ENCODE assay signal across 19 cellular contexts in the genomic region with DNA sequence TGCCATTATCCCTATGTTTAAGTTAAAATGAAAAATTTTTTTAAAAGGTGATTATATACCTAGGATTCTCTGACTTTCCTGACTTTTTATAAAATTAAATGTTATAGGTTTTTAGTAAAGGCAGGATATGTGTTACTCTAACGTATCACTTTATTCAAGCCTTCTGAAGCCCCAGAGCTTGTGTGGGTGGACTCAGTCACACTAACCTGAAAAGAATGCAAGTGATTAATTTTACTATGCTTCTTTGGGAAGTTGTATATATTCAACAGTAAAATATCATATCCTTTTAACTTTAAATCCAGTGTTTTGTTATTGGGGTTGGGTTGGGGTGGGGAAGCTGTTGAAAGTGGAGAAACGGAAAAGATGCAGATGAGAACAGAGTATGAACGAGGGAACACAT. TPM values are rescaled to one million over a fixed set of nuclear protein-coding genes. Genes with fewer than 3 reads are reported as not detected.
DNase-seq lines count a peak whose midpoint lies in the region; ATAC-seq and TF ChIP-seq lines count a peak whose summit lies in the region.
"Had no signal": no experiment of that assay in that cellular context is flagged by ENCODE, and none has a peak within 500 bp of the region (broad histone marks: within the 10 kb centered on the region; RNA-seq: fewer than 3 reads in every experiment).

No MANE protein-coding gene starts in this region.

- peaks cover 15% of the 10 kb centered on the region for H3K4me1 ChIP-seq in mammary epithelial cell (ENCODE audit: insufficient read depth, low read length)
- no peaks in the 10 kb centered on the region for H3K4me1 ChIP-seq in breast epithelium
- H3K4me1 ChIP-seq in tibial artery, result peaks cover 0 to 43% (median 6%) of the 10 kb centered on the region in 4 donors

- H3K27ac ChIP-seq in mammary epithelial cell (ENCODE audit: insufficient read depth, low read depth, low read length) (no peak overlapping the region), breast epithelium (no peak overlapping the region), brain microvascular endothelial cell (peak overlapping the region; percentile 33), tibial artery (peak overlapping the region; percentile 46 to 56)
- H3K27ac ChIP-seq: 22Rv1, WERI-Rb-1 had no signal

- no peaks in the 10 kb centered on the region for H3K27me3 ChIP-seq in mammary epithelial cell (ENCODE audit: insufficient read depth, low read length)
- H3K27me3 ChIP-seq in breast epithelium, result no peaks in the 10 kb centered on the region
- H3K27me3 ChIP-seq in brain microvascular endothelial cell (replicated peaks), result no peaks in the 10 kb centered on the region
- no peaks in the 10 kb centered on the region for H3K27me3 ChIP-seq in tibial artery
- H3K27me3 ChIP-seq: upper lobe of left lung had no signal

- H3K9me3 ChIP-seq in mammary epithelial cell (replicated peaks; ENCODE audit: insufficient read depth, low read length) (no peaks in the 10 kb centered on the region), breast epithelium (no peaks in the 10 kb centered on the region), tibial artery (no peaks in the 10 kb centered on the region)
- H3K9me3 ChIP-seq: heart right ventricle, upper lobe of left lung had no signal

- H3K4me3 ChIP-seq in mammary epithelial cell (replicated peaks in 1 of 3; ENCODE audit: insufficient read depth in 1 of 3, low read depth in 2 of 3, low read length in 3 of 3), result no peak overlapping the region
- no peak overlapping the region for H3K4me3 ChIP-seq in breast epithelium
- H3K4me3 ChIP-seq in brain microvascular endothelial cell (ENCODE audit: low read depth, low read length), result no peak overlapping the region
- H3K4me3 ChIP-seq in tibial artery, result no peak overlapping the region
- H3K4me3 ChIP-seq: heart right ventricle, upper lobe of left lung had no signal

- no peaks in the 10 kb centered on the region for H3K79me2 ChIP-seq in mammary epithelial cell (ENCODE audit: insufficient read depth, low read length)

- H2AFZ ChIP-seq in mammary epithelial cell (ENCODE audit: low read depth, low read length), result no peak overlapping the region

- dilution Hi-C loops in mammary epithelial cell (cut with HindIII; ENCODE audit: low sequenced_read_pairs), result no loop called here

- ATAC-seq in HG02938 (IDR thresholded peaks at IDR 0.05; ENCODE audit: unreplicated experiment), result no peak
- ATAC-seq: SK-N-SH treated with all-trans-retinoic acid at 6 μM for 48 hours had no signal

- TF ChIP-seq CTCF in mammary epithelial cell (conservative IDR thresholded peaks at IDR 0.05 in 1 of 2, IDR thresholded peaks at IDR 0.05 in 1 of 2; ENCODE audit: extremely low read depth in 1 of 2, insufficient read depth in 1 of 2, low read depth in 1 of 2, low read length in 2 of 2), result no peak
- no peak for TF ChIP-seq CTCF in breast epithelium (IDR thresholded peaks at IDR 0.05)
- TF ChIP-seq CTCF in brain microvascular endothelial cell (IDR thresholded peaks at IDR 0.05; ENCODE audit: low read depth, low read length, missing control alignments), result no peak
- no peak for TF ChIP-seq CTCF in tibial artery (IDR thresholded peaks at IDR 0.05)

- intact Hi-C loops in mammary epithelial cell (cut with micrococcal nuclease) (no loop called here), breast epithelium (cut with DNase I; ENCODE audit: low total_unique reads) (no loop called here), tibial artery (cut with DNase I; ENCODE audit: low total_unique reads) (no loop called here)

- CTCF ChIA-PET in mammary epithelial cell (lab: Charles Lee; ENCODE audit: low non-redundant PET), result interaction anchor here (0.6 kb wide), 1 partner anchor 23 kb away, joined by 3 read pairs; the partner anchor contains the start of gene PDLIM3

- H3K4me2 ChIP-seq in mammary epithelial cell (ENCODE audit: insufficient read depth, low read depth, low read length), result peak overlapping the region; percentile 4

- no peaks in the 10 kb centered on the region for H4K20me1 ChIP-seq in mammary epithelial cell (ENCODE audit: insufficient read depth, low read length)

- WGBS in mammary epithelial cell (ENCODE audit: low coverage, missing lambda C conversion rate), result 34% methylated on average over 3 of the region's 3 CpGs

- no peaks in the 10 kb centered on the region for H3K36me3 ChIP-seq in mammary epithelial cell (ENCODE audit: insufficient read depth, low read length)
- H3K36me3 ChIP-seq in breast epithelium, result no peaks in the 10 kb centered on the region
- no peaks in the 10 kb centered on the region for H3K36me3 ChIP-seq in brain microvascular endothelial cell (replicated peaks)
- H3K36me3 ChIP-seq in tibial artery, result peaks cover 26 to 37% (median 32%) of the 10 kb centered on the region in 3 donors
- H3K36me3 ChIP-seq: upper lobe of left lung, WERI-Rb-1 had no signal

- no TSS peak for BruUV-seq in mammary epithelial cell (replicated peaks; lab: Mats Ljungman, UMichigan)

- TF ChIP-seq POLR2A in breast epithelium (IDR thresholded peaks at IDR 0.05), result no peak

- DNase-seq in mammary epithelial cell (peak; percentile 50), breast epithelium (ENCODE audit: low spot score in 2 of 2) (no peak), brain microvascular endothelial cell (peak; percentile 59), hepatic stellate cell (ENCODE audit: low spot score) (peak; percentile 27), tibial artery (no peak), NCI-H345 treated with DMSO at 0.1 percent for 48 hours (lab: John Stamatoyannopoulos, UW; ENCODE audit: unreplicated experiment) (no peak), UCSD-AML1 (lab: John Stamatoyannopoulos, UW; ENCODE audit: unreplicated experiment) (no peak)
- DNase-seq: activated effector memory CD4-positive, alpha-beta T cell treated with anti-CD3 and anti-CD28 coated beads, Interleukin-2, amount 50 U/mL, for 16 hours; aorta; effector memory CD8-positive, alpha-beta T cell; heart right ventricle; NCI-H1092 treated with DMSO at 0.1 percent for 48 hours; NCI-H226; stimulated activated CD4-positive, alpha-beta T cell treated with anti-CD3 and anti-CD28 coated beads, Interleukin-2, amount 100 ng/mL, for 24 hours; upper lobe of left lung; WERI-Rb-1 had no signal

- no peak overlapping the region for H3K9ac ChIP-seq in mammary epithelial cell (ENCODE audit: insufficient read depth, low read length)

- in situ Hi-C loops in mammary epithelial cell (cut with MboI; ENCODE audit: low sequenced_read_pairs in 2 of 2) (no loop called here), brain microvascular endothelial cell (cut with HindIII; ENCODE audit: low pct_ligation_motif_present, low sequenced_read_pairs) (no loop called here)

RNA-seq across cellular contexts. Expression of gene PDLIM3, which starts 22.8 kb away (rescaled TPM):
- total RNA-seq in mammary epithelial cell (1 to 10 TPM in 1 of 2 donors, under 1 TPM in 1; 0.24 to 9.0 TPM), breast epithelium (100 to 1,000 TPM in 2 of 3 donors, 10 to 100 TPM in 1; 25.3 to 181 (median 175) TPM)
- polyA plus RNA-seq in mammary epithelial cell, result 3.7 TPM
- polyA minus RNA-seq in mammary epithelial cell, result 1.8 TPM

RNA-seq across cellular contexts. Expression of gene CCDC110, which starts 41.0 kb away (rescaled TPM):
- total RNA-seq in mammary epithelial cell, result under 1 TPM; 0.17 to 0.59 TPM
- 0.08 TPM for polyA plus RNA-seq in mammary epithelial cell
- polyA minus RNA-seq in mammary epithelial cell, result not detected
- total RNA-seq in breast epithelium, result 1 to 10 TPM; 1.3 to 4.1 (median 1.3) TPM

Comparison
In these comparisons a context has a peak if more than half of its experiments do, and no peak if none do; other contexts are left out.
1. DNase-seq: peak in mammary epithelial cell (single experiment), brain microvascular endothelial cell (single experiment) and hepatic stellate cell (single experiment); none in breast epithelium (0 of 2), tibial artery (0 of 2), NCI-H345 treated with DMSO at 0.1 percent for 48 hours (single experiment) and UCSD-AML1 (single experiment).
2. H3K27ac ChIP-seq: peak in brain microvascular endothelial cell (single experiment) and tibial artery (2 of 2); none in mammary epithelial cell (single experiment) and breast epithelium (0 of 2).